In genomic region chr2:69743847-69744264, GRCh38 we compare ENCODE assay signal across 23 cellular contexts. TPM values are rescaled to one million over a fixed set of nuclear protein-coding genes. Genes with fewer than 3 reads are reported as not detected.
DNase-seq lines count a peak whose midpoint lies in the region; ATAC-seq and TF ChIP-seq lines count a peak whose summit lies in the region.
"Had no signal": no experiment of that assay in that cellular context is flagged by ENCODE, and none has a peak within 500 bp of the region (broad histone marks: within the 10 kb centered on the region; RNA-seq: fewer than 3 reads in every experiment).

No MANE protein-coding gene starts in this region.

- H3K4me1 ChIP-seq in breast epithelium (peaks cover 0 to 10% of the 10 kb centered on the region in 2 donors), colonic mucosa (peaks cover 13% of the 10 kb centered on the region), mucosa of rectum (ENCODE audit: control insufficient read depth in 2 of 2, insufficient read depth in 2 of 2, low read length in 2 of 2) (peaks cover 11 to 21% of the 10 kb centered on the region in 2 donors)

- H3K9ac ChIP-seq in colonic mucosa (ENCODE audit: low read depth in 2 of 2, low read length in 2 of 2) = no peak overlapping the region
- no peak overlapping the region for H3K9ac ChIP-seq in mucosa of rectum (ENCODE audit: low read depth in 1 of 2, low read length in 2 of 2)
- H3K9ac ChIP-seq: KMS-11 had no signal

- CTCF ChIA-PET in MCF 10A (lab: Yijun Ruan, JAX) = interaction anchor here (0.6 to 6.5 kb wide), 6 partner anchors 8 to 72 kb away, joined by 3 to 44 read pairs (median 4); no protein-coding TSS in a partner anchor

- ATAC-seq in HG02840 (IDR thresholded peaks at IDR 0.05; ENCODE audit: low FRiP score, unreplicated experiment) (no peak), HG02678 (IDR thresholded peaks at IDR 0.05; ENCODE audit: unreplicated experiment) (no peak)
- ATAC-seq: heart right ventricle had no signal

- intact Hi-C loops in MCF 10A (cut with micrococcal nuclease) = loop anchor here (5.0 kb wide), 2 partner anchors 53 to 398 kb away; no protein-coding TSS in a partner anchor
- intact Hi-C loops in breast epithelium (cut with DNase I; ENCODE audit: low total_unique reads) = no loop called here
- intact Hi-C loops in colonic mucosa (cut with DNase I) = no loop called here

- H3K27me3 Mint-ChIP-seq in MCF 10A (ENCODE audit: insufficient read depth, unreplicated experiment) = no peaks in the 10 kb centered on the region

- H3K27ac ChIP-seq in breast epithelium = no peak overlapping the region
- H3K27ac ChIP-seq in colonic mucosa = no peak overlapping the region
- H3K27ac ChIP-seq in mucosa of rectum (ENCODE audit: low read depth in 2 of 2, low read length in 2 of 2) = no peak overlapping the region
- H3K27ac ChIP-seq: KMS-11 had no signal

- POLR2A ChIA-PET in MCF 10A (lab: Yijun Ruan, JAX) = interaction anchor here (0.6 to 6.1 kb wide), 9 partner anchors 10 to 87 kb away, joined by 3 to 107 read pairs (median 6); no protein-coding TSS in a partner anchor

- TF ChIP-seq CTCF in MCF 10A (IDR thresholded peaks at IDR 0.05; ENCODE audit: unreplicated experiment) (no peak), breast epithelium (IDR thresholded peaks at IDR 0.05) (no peak), colonic mucosa (IDR thresholded peaks at IDR 0.05) (no peak), GM20000 (IDR thresholded peaks at IDR 0.05; ENCODE audit: extremely low read depth, missing control alignments) (no peak)

- DNase-seq in MCF 10A (ENCODE audit: unreplicated experiment) (no peak), breast epithelium (ENCODE audit: low spot score in 2 of 2) (no peak), colonic mucosa (no peak), T1000 (lab: John Stamatoyannopoulos, UW) (no peak), GM20000 (ENCODE audit: low spot score) (no peak)
- DNase-seq: ACHN; activated CD4-positive, alpha-beta T cell treated with anti-CD3 and anti-CD28 coated beads, Interleukin-2, amount 10 ng/mL, durations not matched to agents 7 days and 5 days; activated CD8-positive, alpha-beta memory T cell treated with anti-CD3 and anti-CD28 coated beads, Interleukin-2, amount 50 U/mL, for 48 hours; activated gamma-delta T cell; CD4-positive, CD25-positive, alpha-beta regulatory T cell; cerebellar nuclear complex; DMS53; heart right ventricle; HFFc6; NCI-H1048; NCI-H2029 treated with DMSO at 0.1 percent for 48 hours; NCI-H510A; posterior cingulate gyrus; stimulated activated CD4-positive, alpha-beta T cell treated with anti-CD3 and anti-CD28 coated beads, Interleukin-4, amount 100 ng/mL, for 1 hour had no signal

- peaks cover 14% of the 10 kb centered on the region for H3K4me1 Mint-ChIP-seq in MCF 10A (ENCODE audit: insufficient read depth, unreplicated experiment)

- H3K27me3 ChIP-seq in breast epithelium = no peaks in the 10 kb centered on the region
- no peaks in the 10 kb centered on the region for H3K27me3 ChIP-seq in colonic mucosa
- H3K27me3 ChIP-seq in mucosa of rectum (ENCODE audit: control insufficient read depth in 2 of 2, insufficient read depth in 2 of 2, low read length in 2 of 2) = no peaks in the 10 kb centered on the region
- H3K27me3 ChIP-seq: heart right ventricle had no signal

- TF ChIP-seq POLR2A in breast epithelium (IDR thresholded peaks at IDR 0.05) = no peak

- H3K4me3 ChIP-seq in breast epithelium (peak overlapping the region in 1 of 3 donors; percentile 10), colonic mucosa (peak overlapping the region; percentile 92), mucosa of rectum (ENCODE audit: low read length in 2 of 2) (peak overlapping the region; percentile 18 to 52)

- no peaks in the 10 kb centered on the region for H3K9me3 Mint-ChIP-seq in MCF 10A (ENCODE audit: unreplicated experiment)
- H3K9me3 Mint-ChIP-seq: activated CD4-positive, alpha-beta T cell treated with anti-CD3 and anti-CD28 coated beads, Interleukin-2, amount 10 ng/mL, durations not matched to agents 7 days and 5 days; HFFc6 had no signal

- H3K36me3 ChIP-seq in breast epithelium = no peaks in the 10 kb centered on the region
- H3K36me3 ChIP-seq in colonic mucosa = no peaks in the 10 kb centered on the region
- H3K36me3 ChIP-seq in mucosa of rectum (ENCODE audit: control insufficient read depth in 2 of 2, insufficient read depth in 2 of 2, low read length in 2 of 2) = peaks cover 0 to 2% of the 10 kb centered on the region in 2 donors

- BruUV-seq in MCF 10A (replicated peaks; lab: Mats Ljungman, UMichigan) = no TSS peak

- no peak overlapping the region for H3K4me3 Mint-ChIP-seq in MCF 10A (ENCODE audit: unreplicated experiment)

- H3K27ac Mint-ChIP-seq in MCF 10A (ENCODE audit: low read depth, unreplicated experiment) = peak overlapping the region; percentile 46
- H3K27ac Mint-ChIP-seq: activated CD4-positive, alpha-beta T cell treated with anti-CD3 and anti-CD28 coated beads, Interleukin-2, amount 10 ng/mL, durations not matched to agents 7 days and 5 days; HFFc6 had no signal

- peaks cover 25% of the 10 kb centered on the region for H3K36me3 Mint-ChIP-seq in MCF 10A (ENCODE audit: insufficient read depth, unreplicated experiment)

- no peaks in the 10 kb centered on the region for H3K9me3 ChIP-seq in breast epithelium
- no peaks in the 10 kb centered on the region for H3K9me3 ChIP-seq in colonic mucosa
- H3K9me3 ChIP-seq in mucosa of rectum (ENCODE audit: control insufficient read depth in 2 of 2, low read length in 2 of 2) = no peaks in the 10 kb centered on the region
- H3K9me3 ChIP-seq: heart right ventricle had no signal

RNA-seq across cellular contexts. Expression of gene ANXA4, which starts 1.9 kb away (rescaled TPM):
- total RNA-seq in MCF 10A (2022) = 79.8 and 82.9 TPM in 2 replicates
- total RNA-seq in breast epithelium = 10 to 100 TPM; 61.6 to 77.1 (median 65.6) TPM
- 100 to 1,000 TPM; 258 to 324 TPM for total RNA-seq in colonic mucosa
